9 cellular contexts compared by ENCODE assay signal in genomic region chr21:14877581-14878228, GRCh38.
DNase-seq lines count a peak whose midpoint lies in the region; ATAC-seq and TF ChIP-seq lines count a peak whose summit lies in the region.
"Had no signal": no experiment of that assay in that cellular context is flagged by ENCODE, and none has a peak within 500 bp of the region (broad histone marks: within the 10 kb centered on the region; RNA-seq: fewer than 3 reads in every experiment).

No MANE protein-coding gene starts in this region.

- H3K27ac ChIP-seq in heart left ventricle: peak overlapping the region in 3 of 12 donors; percentile 11 to 39 (median 26)
- no peak overlapping the region for H3K27ac ChIP-seq in CD8-positive, alpha-beta T cell (ENCODE audit: low read depth, low read length)

- no peaks in the 10 kb centered on the region for H3K9me3 ChIP-seq in heart left ventricle
- H3K9me3 ChIP-seq in CD8-positive, alpha-beta T cell (ENCODE audit: low read length): no peaks in the 10 kb centered on the region

- H3K4me3 ChIP-seq in heart left ventricle: no peak overlapping the region
- H3K4me3 ChIP-seq in CD8-positive, alpha-beta T cell (ENCODE audit: low read depth, low read length): no peak overlapping the region

- POLR2A ChIA-PET in CD8-positive, alpha-beta T cell (lab: Charles Lee): no interaction called here

- H3K4me1 Mint-ChIP-seq in chondrocyte (ENCODE audit: low read depth): peaks cover 11% of the 10 kb centered on the region
- no peaks in the 10 kb centered on the region for H3K4me1 Mint-ChIP-seq in CD8-positive, alpha-beta T cell (ENCODE audit: low read depth)

- ATAC-seq in GM19372 (IDR thresholded peaks at IDR 0.05; ENCODE audit: low read depth, unreplicated experiment) (peak; percentile 43), heart left ventricle (peak; percentile 55 to 88 (median 79))
- ATAC-seq in CD8-positive, alpha-beta T cell: no peak

- TF ChIP-seq CTCF in heart left ventricle (IDR thresholded peaks at IDR 0.05) (no peak), chondrocyte (IDR thresholded peaks at IDR 0.05) (no peak)
- TF ChIP-seq CTCF in CD8-positive, alpha-beta T cell (IDR thresholded peaks at IDR 0.05): no peak

- H3K36me3 Mint-ChIP-seq in chondrocyte (ENCODE audit: low read depth): no peaks in the 10 kb centered on the region
- no peaks in the 10 kb centered on the region for H3K36me3 Mint-ChIP-seq in CD8-positive, alpha-beta T cell

- intact Hi-C loops in heart left ventricle (cut with DNase I): loop anchor here in 1 of 10 donors (5.0 kb wide), 1 partner anchor 185 kb away; the partner anchor contains the start of gene NRIP1
- intact Hi-C loops in CD8-positive, alpha-beta T cell (cut with DNase I, micrococcal nuclease): no loop called here

- CTCF ChIA-PET in CD8-positive, alpha-beta T cell (lab: Charles Lee): no interaction called here

- no peaks in the 10 kb centered on the region for H3K27me3 ChIP-seq in heart left ventricle
- H3K27me3 ChIP-seq in CD8-positive, alpha-beta T cell (ENCODE audit: insufficient read depth, low read length): no peaks in the 10 kb centered on the region

- H3K4me1 ChIP-seq in heart left ventricle: peaks cover 0 to 42% (median 11%) of the 10 kb centered on the region in 12 donors
- H3K4me1 ChIP-seq in CD8-positive, alpha-beta T cell (ENCODE audit: insufficient read depth, low read length): no peaks in the 10 kb centered on the region

- no peaks in the 10 kb centered on the region for H3K9me3 Mint-ChIP-seq in chondrocyte (ENCODE audit: low read depth)
- no peaks in the 10 kb centered on the region for H3K9me3 Mint-ChIP-seq in CD8-positive, alpha-beta T cell

- H3K36me3 ChIP-seq in heart left ventricle: no peaks in the 10 kb centered on the region
- no peaks in the 10 kb centered on the region for H3K36me3 ChIP-seq in CD8-positive, alpha-beta T cell (ENCODE audit: insufficient read depth, low read length)

- H3K4me3 Mint-ChIP-seq in chondrocyte (ENCODE audit: unreplicated experiment): no peak overlapping the region
- H3K4me3 Mint-ChIP-seq in CD8-positive, alpha-beta T cell: no peak overlapping the region

- no peak overlapping the region for H3K27ac Mint-ChIP-seq in chondrocyte (ENCODE audit: unreplicated experiment)
- no peak overlapping the region for H3K27ac Mint-ChIP-seq in CD8-positive, alpha-beta T cell

- in situ Hi-C loops in ACHN (cut with HindIII; ENCODE audit: low pct_ligation_motif_present, low pct_unique_long_range_greater_than_20kb, low sequenced_read_pairs): no loop called here

- no peak for TF ChIP-seq POLR2A in heart left ventricle (IDR thresholded peaks at IDR 0.05)

- DNase-seq in ACHN (peak; percentile 42), NCI-H69 (lab: John Stamatoyannopoulos, UW) (peak; percentile 26), heart left ventricle (no peak), chondrocyte (ENCODE audit: low spot score) (no peak), hypothalamus (lab: John Stamatoyannopoulos, UW) (no peak), NCI-H510A treated with DMSO at 0.1 percent for 48 hours (lab: John Stamatoyannopoulos, UW) (no peak)
- DNase-seq in CD8-positive, alpha-beta T cell: no peak
- DNase-seq: NCI-H446 treated with DMSO at 0.1 percent for 48 hours had no signal

- no peaks in the 10 kb centered on the region for H3K27me3 Mint-ChIP-seq in chondrocyte (ENCODE audit: low read depth)
- no peaks in the 10 kb centered on the region for H3K27me3 Mint-ChIP-seq in CD8-positive, alpha-beta T cell (ENCODE audit: low read depth)

- 42 to 54% (median 49%) methylated on average over 2 of the region's 2 CpGs for WGBS in heart left ventricle, 4 donors

Comparison
In these comparisons a context has a peak if more than half of its experiments do, and no peak if none do; other contexts are left out.
1. DNase-seq: peak in ACHN (single experiment) and NCI-H69 (single experiment); none in heart left ventricle (0 of 5), chondrocyte (single experiment), CD8-positive, alpha-beta T cell (0 of 7), hypothalamus (0 of 51) and NCI-H510A treated with DMSO at 0.1 percent for 48 hours (single experiment).